ENCODE assay signal across 10 cellular contexts in the genomic region with DNA sequence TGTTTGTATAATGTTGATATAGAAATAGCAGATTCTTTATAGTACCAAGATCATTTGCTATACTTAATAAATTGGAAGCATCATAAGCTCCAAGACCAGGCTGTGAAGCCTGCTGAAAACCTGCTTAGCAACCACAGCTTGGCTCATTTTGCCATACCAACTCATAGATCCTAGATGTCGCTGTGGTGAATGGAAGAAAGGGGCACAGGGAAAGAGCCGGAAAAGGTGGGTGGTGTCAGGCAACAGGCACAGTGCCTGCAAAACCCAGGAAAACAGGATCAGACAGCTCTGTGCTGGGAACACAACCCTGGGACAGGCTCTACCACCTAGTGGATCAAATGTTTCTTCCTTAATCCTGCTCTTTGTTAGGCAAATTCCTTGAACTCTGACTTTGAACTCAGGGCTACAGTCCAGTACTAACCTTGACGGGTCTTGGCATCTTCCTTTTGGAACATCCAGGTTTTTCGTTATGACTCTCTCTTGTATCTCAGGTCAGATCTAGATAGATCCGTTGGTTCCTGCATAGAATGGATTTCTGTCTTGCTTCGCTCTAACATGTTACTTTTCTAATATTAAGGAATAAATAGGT. TPM values are rescaled to one million over a fixed set of nuclear protein-coding genes. Genes with fewer than 3 reads are reported as not detected.
DNase-seq lines count a peak whose midpoint lies in the region; ATAC-seq and TF ChIP-seq lines count a peak whose summit lies in the region.
"Had no signal": no experiment of that assay in that cellular context is flagged by ENCODE, and none has a peak within 500 bp of the region (broad histone marks: within the 10 kb centered on the region; RNA-seq: fewer than 3 reads in every experiment).

No MANE protein-coding gene starts in this region.

- H3K27ac ChIP-seq in dorsolateral prefrontal cortex (peak overlapping the region in 5 of 59 donors; percentile 2 to 35 (median 15)), lower lobe of right lung (no peak overlapping the region)

- H3K27me3 ChIP-seq in dorsolateral prefrontal cortex (no peaks in the 10 kb centered on the region), lower lobe of right lung (ENCODE audit: low read depth) (no peaks in the 10 kb centered on the region)

- DNase-seq in SIG-M5 treated with dmso at 0.1 percent for 504 hours (lab: John Stamatoyannopoulos, UW; ENCODE audit: unreplicated experiment) (peak; percentile 26), SIG-M5 (lab: John Stamatoyannopoulos, UW) (no peak), dorsolateral prefrontal cortex (peak in 3 of 10 donors; percentile 32 to 75 (median 40)), lower lobe of right lung (no peak), ureter (ENCODE audit: low spot score) (peak; percentile 54), NCI-H524 treated with DMSO at 0.1 percent for 48 hours (lab: John Stamatoyannopoulos, UW) (no peak), GM19238 (ENCODE audit: insufficient read length, low spot score) (no peak)
- DNase-seq: CD4-positive, CD25-positive, alpha-beta regulatory T cell; NCI-H187 treated with DMSO at 0.1 percent for 48 hours had no signal

- H3K4me3 ChIP-seq in dorsolateral prefrontal cortex (peak overlapping the region in 1 of 59 donors; percentile 14), lower lobe of right lung (no peak overlapping the region)

- ATAC-seq in lower lobe of right lung (peak; percentile 62 to 68), GM21360 (IDR thresholded peaks at IDR 0.05; ENCODE audit: unreplicated experiment) (no peak)

- H3K4me1 ChIP-seq in lower lobe of right lung = peaks cover 7% of the 10 kb centered on the region

- TF ChIP-seq CTCF in dorsolateral prefrontal cortex (IDR thresholded peaks at IDR 0.05 in 54 of 56, conservative IDR thresholded peaks at IDR 0.05 in 2 of 56; ENCODE audit: low read depth in 1 of 56, partially characterized antibody in 56 of 56) (peak in 43 of 56 donors; percentile 12 to 60 (median 35)), lower lobe of right lung (IDR thresholded peaks at IDR 0.05) (peak; percentile 29)

- intact Hi-C loops in dorsolateral prefrontal cortex (cut with DNase I) = loop anchor here in 1 of 2 donors (10.0 kb wide), 1 partner anchor 149 kb away; no protein-coding TSS in a partner anchor
- intact Hi-C loops in lower lobe of right lung (cut with DNase I) = no loop called here

- no peaks in the 10 kb centered on the region for H3K9me3 ChIP-seq in lower lobe of right lung

- peaks cover 10% of the 10 kb centered on the region for H3K36me3 ChIP-seq in lower lobe of right lung

RNA-seq across cellular contexts. Expression of gene TWSG1, which starts 31.6 kb away (rescaled TPM):
- total RNA-seq in dorsolateral prefrontal cortex (10 to 100 TPM; 12.6 to 27.0 (median 18.1) TPM), lower lobe of right lung (31.4 TPM), ureter (44.6 TPM)

Comparison
In these comparisons a context has a peak if more than half of its experiments do, and no peak if none do; other contexts are left out.
1. DNase-seq: peak in SIG-M5 treated with dmso at 0.1 percent for 504 hours (single experiment) and ureter (single experiment); none in SIG-M5 (single experiment), lower lobe of right lung (single experiment), NCI-H524 treated with DMSO at 0.1 percent for 48 hours (single experiment) and GM19238 (single experiment).